ENCODE assay signal across 1 cellular context in the genomic region with DNA sequence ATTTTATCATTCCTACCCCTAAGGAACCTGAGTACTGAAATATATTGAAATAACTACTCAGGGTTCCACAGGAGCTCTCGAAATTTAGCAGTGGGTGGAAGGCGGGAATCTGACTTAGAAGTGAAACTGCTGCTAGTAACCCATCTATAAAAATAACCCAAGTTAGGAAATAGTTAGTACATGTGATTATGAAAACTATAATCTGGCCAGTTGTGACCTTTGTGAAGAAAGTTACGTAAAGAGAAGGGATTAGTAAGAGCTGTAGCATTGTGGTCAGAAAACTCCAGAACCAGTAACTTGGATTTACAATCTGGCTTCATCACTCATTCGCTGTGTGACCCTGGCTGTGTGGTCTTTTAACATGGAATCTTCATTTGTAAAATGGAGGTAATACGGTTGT.
TF ChIP-seq lines count a peak whose summit lies in the region.

No MANE protein-coding gene starts in this region.

TF ChIP-seq in IMR-90, 13 proteins besides CTCF, POLR2A, EP300 and RAD21:
- TF ChIP-seq RFX5 (IDR thresholded peaks at IDR 0.05; ENCODE audit: low read depth, low read length) (no peak), MAZ (IDR thresholded peaks at IDR 0.05; ENCODE audit: borderline replicate concordance, low read depth, low read length) (no peak), RCOR1 (IDR thresholded peaks at IDR 0.05; ENCODE audit: insufficient replicate concordance, low read length) (no peak), SMC3 (IDR thresholded peaks at IDR 0.05; ENCODE audit: low read depth, low read length) (no peak), CEBPB (IDR thresholded peaks at IDR 0.05; ENCODE audit: low read depth, low read length) (no peak), MAFK (IDR thresholded peaks at IDR 0.05; ENCODE audit: low read depth, low read length) (no peak), BHLHE40 (IDR thresholded peaks at IDR 0.05; ENCODE audit: low read depth, low read length) (no peak), FOS (IDR thresholded peaks at IDR 0.05; ENCODE audit: low read depth, low read length) (no peak), USF2 (IDR thresholded peaks at IDR 0.05; ENCODE audit: low read depth, low read length) (no peak), NFE2L2 (IDR thresholded peaks at IDR 0.05; ENCODE audit: low read depth, low read length) (no peak), CHD1 (IDR thresholded peaks at IDR 0.05; ENCODE audit: low read depth, low read length) (no peak), MXI1 (IDR thresholded peaks at IDR 0.05; ENCODE audit: borderline replicate concordance, low read depth, low read length) (no peak)
- TF ChIP-seq, protein P1, sequence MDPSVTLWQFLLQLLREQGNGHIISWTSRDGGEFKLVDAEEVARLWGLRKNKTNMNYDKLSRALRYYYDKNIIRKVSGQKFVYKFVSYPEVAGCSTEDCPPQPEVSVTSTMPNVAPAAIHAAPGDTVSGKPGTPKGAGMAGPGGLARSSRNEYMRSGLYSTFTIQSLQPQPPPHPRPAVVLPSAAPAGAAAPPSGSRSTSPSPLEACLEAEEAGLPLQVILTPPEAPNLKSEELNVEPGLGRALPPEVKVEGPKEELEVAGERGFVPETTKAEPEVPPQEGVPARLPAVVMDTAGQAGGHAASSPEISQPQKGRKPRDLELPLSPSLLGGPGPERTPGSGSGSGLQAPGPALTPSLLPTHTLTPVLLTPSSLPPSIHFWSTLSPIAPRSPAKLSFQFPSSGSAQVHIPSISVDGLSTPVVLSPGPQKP (IDR thresholded peaks at IDR 0.05; ENCODE audit: borderline replicate concordance, low read depth, low read length): no peak
